In genomic region chr6:3742426-3743344, GRCh38 we compare ENCODE assay signal across 8 cellular contexts. TPM values are rescaled to one million over a fixed set of nuclear protein-coding genes. Genes with fewer than 3 reads are reported as not detected.
DNase-seq lines count a peak whose midpoint lies in the region; ATAC-seq and TF ChIP-seq lines count a peak whose summit lies in the region.

No MANE protein-coding gene starts in this region.

- ATAC-seq in GM21360 (IDR thresholded peaks at IDR 0.05; ENCODE audit: unreplicated experiment) (peak; percentile 69), RWPE2 (ENCODE audit: low read depth) (peak; percentile 76)

- DNase-seq in COLO829 (ENCODE audit: low spot score) (peak; percentile 84), KBM-7 (peak; percentile 83), RWPE2 (ENCODE audit: low spot score) (no peak), fibroblast of villous mesenchyme (ENCODE audit: low read depth) (peak; percentile 84), nucleus accumbens (lab: John Stamatoyannopoulos, UW) (peak in 52 of 56 donors; percentile 34 to 92 (median 72)), substantia nigra (lab: John Stamatoyannopoulos, UW) (peak; percentile 10 to 90 (median 74))
- DNase-seq in activated T-helper 9 cell treated with anti-CD3 and anti-CD28 coated beads, Interleukin-2, amount 50 U/mL, for 16 hours (ENCODE audit: low read depth), result peak; percentile 83

- no peaks in the 10 kb centered on the region for H3K27me3 ChIP-seq in RWPE2 (ENCODE audit: insufficient read depth, poor library complexity, severe bottlenecking)

- in situ Hi-C loops in KBM-7 (cut with MboI; ENCODE audit: low pct_unique_long_range_greater_than_20kb, low sequenced_read_pairs), result loop anchor here (25.0 kb wide), 1 partner anchor 245 kb away; no protein-coding TSS in a partner anchor

- TF ChIP-seq CTCF in RWPE2 (IDR thresholded peaks at IDR 0.05; ENCODE audit: poor library complexity, severe bottlenecking) (peak; percentile 97), fibroblast of villous mesenchyme (IDR thresholded peaks at IDR 0.05; ENCODE audit: insufficient read depth, low read depth, low read length) (peak; percentile 88)

- H3K4me3 ChIP-seq in RWPE2 (ENCODE audit: severe bottlenecking) (no peak overlapping the region), fibroblast of villous mesenchyme (ENCODE audit: low read depth, low read length) (peak overlapping the region; percentile 13)

- H3K4me1 ChIP-seq in RWPE2 (ENCODE audit: insufficient read depth, poor library complexity, severe bottlenecking), result peaks cover 10% of the 10 kb centered on the region

- H3K27ac ChIP-seq in RWPE2 (ENCODE audit: poor library complexity, severe bottlenecking) (peak overlapping the region; percentile 65), substantia nigra (ENCODE audit: low read depth, low read length, poor library complexity, severe bottlenecking) (peak overlapping the region; percentile 18)

- H3K36me3 ChIP-seq in RWPE2 (ENCODE audit: low read depth), result peaks cover 53% of the 10 kb centered on the region

- no peaks in the 10 kb centered on the region for H3K9me3 ChIP-seq in RWPE2 (ENCODE audit: severe bottlenecking)

RNA-seq across cellular contexts. Expression of gene PXDC1, which starts 8.8 kb away (rescaled TPM):
- 82.1 and 92.4 TPM in 2 replicates for total RNA-seq in fibroblast of villous mesenchyme
